Comparison of ENCODE assay signal across 35 cellular contexts in genomic region chr5:156846914-156847313, GRCh38. TPM values are rescaled to one million over a fixed set of nuclear protein-coding genes. Genes with fewer than 3 reads are reported as not detected.
"Had no signal": no experiment of that assay in that cellular context is flagged by ENCODE, and none has a peak within 500 bp of the region (broad histone marks: within the 10 kb centered on the region; RNA-seq: fewer than 3 reads in every experiment).

No MANE protein-coding gene starts in this region.

- H3K4me3 ChIP-seq: MG63, PC-9, SJCRH30, SK-N-MC had no signal

- H3K4me1 ChIP-seq: SJCRH30 had no signal

- H3K9me3 ChIP-seq: MG63, SJCRH30 had no signal

- H3K4me3 Mint-ChIP-seq: T-cell had no signal

- H3K27ac Mint-ChIP-seq: T-cell had no signal

- H3K36me3 ChIP-seq: MG63, SJCRH30 had no signal

- H3K27me3 ChIP-seq: SJCRH30 had no signal

- H3K4me1 Mint-ChIP-seq: T-cell had no signal

- H3K27ac ChIP-seq: PC-9, RWPE1, SJCRH30, SK-N-MC had no signal

- DNase-seq: Kasumi-1, MG63, NCI-H1048, NCI-H1092 treated with DMSO at 0.1 percent for 48 hours, NCI-H1105 treated with DMSO at 0.1 percent for 48 hours, NCI-H1417, NCI-H1436, NCI-H146, NCI-H1694, NCI-H187, NCI-H1930, NCI-H2029 treated with DMSO at 0.1 percent for 48 hours, NCI-H2081 treated with DMSO at 0.1 percent for 48 hours, NCI-H2107, NCI-H2171, NCI-H226, NCI-H446 treated with DMSO at 0.1 percent for 48 hours, NCI-H510A, NCI-H524, NCI-H526, NCI-H69, NCI-H748 treated with DMSO at 0.1 percent for 48 hours, NCI-H82, PC-9, SHP77, SIG-M5, SJCRH30, T-cell had no signal

- H3K4me2 ChIP-seq: PC-9 had no signal

- H2AFZ ChIP-seq: PC-9 had no signal

- FAIRE-seq: RCC 7860 had no signal

- H3K36me3 Mint-ChIP-seq: T-cell had no signal

- ATAC-seq: Panc1, Right ventricle myocardium inferior, SK-N-SH treated with all-trans-retinoic acid at 6 μM for 48 hours, T-cell had no signal

RNA-seq across cellular contexts. Expression of gene PPP1R2B, which starts 3.2 kb away (rescaled TPM):
- total RNA-seq: OCI-LY7, PC-9, Right ventricle myocardium inferior, SJCRH30 had no signal
